ENCODE assay signal across 5 cellular contexts in genomic region chr21:44176127-44176526, GRCh38. TPM values are rescaled to one million over a fixed set of nuclear protein-coding genes. Genes with fewer than 3 reads are reported as not detected.
DNase-seq lines count a peak whose midpoint lies in the region; ATAC-seq and TF ChIP-seq lines count a peak whose summit lies in the region.
"Not testable (repeated sequence)": the region's sequence is repeated elsewhere in the genome, so short reads cannot be mapped to it uniquely, and the experiment has no call there.

No MANE protein-coding gene starts in this region.

- WGBS in right lobe of liver (ENCODE audit: insufficient coverage, low coverage, low lambda C conversion rate, missing lambda C conversion rate) = no CpG with 5 or more reads among the region's 14 CpGs
- WGBS in prostate gland = no CpG with 5 or more reads among the region's 14 CpGs
- no CpG with 5 or more reads among the region's 14 CpGs for WGBS in transverse colon (ENCODE audit: low coverage in 1 of 2), 2 donors

- not testable (repeated sequence) for H3K36me3 ChIP-seq in colonic mucosa, right lobe of liver, prostate gland, transverse colon

- H3K4me3 ChIP-seq in colonic mucosa, right lobe of liver, prostate gland, transverse colon: not testable (repeated sequence)

- intact Hi-C loops in colonic mucosa (cut with DNase I); right lobe of liver (cut with DNase I); prostate gland (cut with DNase I); transverse colon (cut with DNase I; ENCODE audit: low total_unique reads): not testable (repeated sequence)

- DNase-seq in colonic mucosa = peak; percentile 65
- DNase-seq in left lobe of liver (ENCODE audit: low spot score) = peak; percentile 35
- DNase-seq in right lobe of liver = peak in 1 of 3 donors; percentile 33
- peak; percentile 3 for DNase-seq in prostate gland (ENCODE audit: low spot score)
- DNase-seq in transverse colon = peak; percentile 46

- not testable (repeated sequence) for TF ChIP-seq CTCF in colonic mucosa (IDR thresholded peaks at IDR 0.05); right lobe of liver (IDR thresholded peaks at IDR 0.05); prostate gland (IDR thresholded peaks at IDR 0.05); transverse colon (IDR thresholded peaks at IDR 0.05)

- H3K27me3 ChIP-seq in colonic mucosa; right lobe of liver; prostate gland (replicated peaks; ENCODE audit: insufficient read depth); transverse colon: not testable (repeated sequence)

- not testable (repeated sequence) for ATAC-seq in left lobe of liver
- peak in 3 of 4 donors; percentile 13 to 61 (median 58) for ATAC-seq in right lobe of liver

- not testable (repeated sequence) for H3K9ac ChIP-seq in colonic mucosa (ENCODE audit: low read depth in 2 of 2, low read length in 2 of 2)

- H3K9me3 ChIP-seq in colonic mucosa, right lobe of liver, prostate gland, transverse colon: not testable (repeated sequence)

- H3K4me1 ChIP-seq in colonic mucosa; right lobe of liver; prostate gland (replicated peaks); transverse colon: not testable (repeated sequence)

- not testable (repeated sequence) for TF ChIP-seq EP300 in transverse colon (IDR thresholded peaks at IDR 0.05; ENCODE audit: low read depth)

- not testable (repeated sequence) for TF ChIP-seq POLR2A in right lobe of liver (IDR thresholded peaks at IDR 0.05); prostate gland (IDR thresholded peaks at IDR 0.05); transverse colon (IDR thresholded peaks at IDR 0.05)

- H3K27ac ChIP-seq in colonic mucosa, right lobe of liver, prostate gland, transverse colon: not testable (repeated sequence)

- in situ Hi-C loops in transverse colon (cut with MboI; ENCODE audit: low pct_ligation_motif_present in 1 of 4, low pct_unique_long_range_greater_than_20kb in 1 of 4, low sequenced_read_pairs in 3 of 4) = not testable (repeated sequence)

RNA-seq across cellular contexts. Expression of gene GATD3, which starts 42.6 kb away (rescaled TPM):
- 10 to 100 TPM in 1 of 2 donors, 1 to 10 TPM in 1; 6.5 to 10.6 TPM for total RNA-seq in colonic mucosa
- total RNA-seq in left lobe of liver = 41.2 TPM
- 10 to 100 TPM in 3 of 6 experiments, 1 to 10 TPM in 3; 5.8 to 83.8 (median 11.1) TPM for total RNA-seq in right lobe of liver
- 10 to 100 TPM in 1 of 2 donors, 1 to 10 TPM in 1; 4.7 to 45.7 TPM for total RNA-seq in prostate gland
- 10 to 100 TPM in 3 of 4 donors, 1 to 10 TPM in 1; 3.6 to 71.1 (median 15.9) TPM for total RNA-seq in transverse colon
